Comparison of ENCODE assay signal across 17 cellular contexts in the genomic region with DNA sequence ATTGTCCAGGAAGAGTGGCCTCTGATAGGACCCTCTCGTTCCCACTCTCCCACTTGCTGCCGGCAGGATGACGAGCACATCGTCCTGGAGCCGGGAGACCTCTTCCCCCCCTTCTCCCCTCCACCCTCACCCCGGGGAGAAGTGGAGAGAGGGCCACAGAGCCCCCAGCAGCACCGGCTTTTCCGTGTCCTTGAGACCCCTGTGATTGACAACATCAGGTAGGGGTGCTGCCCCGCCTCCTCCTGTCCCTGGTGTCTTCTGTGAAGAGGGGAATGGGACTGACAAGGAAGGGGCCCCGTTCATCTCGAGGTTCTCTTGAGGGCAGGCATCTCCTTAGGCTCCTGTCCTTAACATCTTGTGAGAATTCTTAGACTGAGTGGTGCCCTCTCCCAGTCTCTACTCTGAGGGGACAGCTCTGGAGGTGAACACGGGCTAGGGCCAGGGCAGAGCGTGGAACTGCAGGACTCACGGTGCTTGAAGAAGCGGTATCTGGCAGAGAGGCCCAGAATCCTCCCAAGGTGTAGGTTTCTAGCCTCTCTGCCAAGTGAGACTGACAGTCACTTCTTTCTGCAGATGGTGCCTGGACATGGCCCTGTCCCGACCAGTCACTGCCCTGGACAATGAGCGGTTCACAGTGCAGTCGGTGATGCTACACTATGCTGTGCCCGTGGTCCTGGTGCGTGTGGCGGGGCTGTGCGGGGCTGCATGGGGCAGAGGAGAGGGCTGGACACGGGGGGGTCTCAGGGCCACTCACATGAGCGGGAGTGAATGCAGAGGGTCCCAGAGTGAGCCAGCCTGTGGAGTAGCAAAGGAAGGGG. TPM values are rescaled to one million over a fixed set of nuclear protein-coding genes. Genes with fewer than 3 reads are reported as not detected.
A peak's percentile ranks its signal among the peaks of the same experiment; 100 is the strongest.
DNase-seq lines count a peak whose midpoint lies in the region; ATAC-seq, FAIRE-seq and TF ChIP-seq lines count a peak whose summit lies in the region.
"Had no signal": no experiment of that assay in that cellular context is flagged by ENCODE, and none has a peak within 500 bp of the region (broad histone marks: within the 10 kb centered on the region; RNA-seq: fewer than 3 reads in every experiment).

No MANE protein-coding gene starts in this region.

- no peaks in the 10 kb centered on the region for H3K27me3 Mint-ChIP-seq in activated CD4-positive, alpha-beta T cell treated with anti-CD3 and anti-CD28 coated beads, Interleukin-2, amount 10 ng/mL, durations not matched to agents 7 days and 5 days
- H3K27me3 Mint-ChIP-seq in Caco-2 (ENCODE audit: insufficient read depth, unreplicated experiment): no peaks in the 10 kb centered on the region

- H2BK120ac ChIP-seq in H1 (replicated peaks; ENCODE audit: low read depth, low read length) (no peak overlapping the region), trophoblast cell (ENCODE audit: insufficient read depth, low read length, poor library complexity) (no peak overlapping the region)

- no peak for DNase-seq in activated CD4-positive, alpha-beta T cell treated with anti-CD3 and anti-CD28 coated beads, Interleukin-2, amount 10 ng/mL, durations not matched to agents 7 days and 5 days
- no peak for DNase-seq in activated CD4-positive, alpha-beta T cell treated with anti-CD3 and anti-CD28 coated beads, Interleukin-2, amount 50 U/mL, for 48 hours
- DNase-seq in Panc1 (ENCODE audit: low read depth, low spot score) (no peak), H1 (ENCODE audit: low read depth in 1 of 2, low spot score in 2 of 2) (no peak), psoas muscle (peak in 1 of 2 donors; percentile 46), Caco-2 (no peak), trophoblast cell (no peak)
- DNase-seq: activated CD8-positive, alpha-beta memory T cell treated with anti-CD3 and anti-CD28 coated beads, Interleukin-2, amount 50 U/mL, for 4 hours; esophagus squamous epithelium; glutamatergic neuron; HFFc6; SIG-M5; small intestine; stimulated activated CD4-positive, alpha-beta T cell treated with anti-CD3 and anti-CD28 coated beads, Interleukin-4, amount 100 ng/mL, for 4 hours; T1000 had no signal

- no peak for TF ChIP-seq EP300 in H1 (IDR thresholded peaks at IDR 0.05; ENCODE audit: borderline replicate concordance in 1 of 2, low read depth in 2 of 2, low read length in 2 of 2)

- H4K12ac ChIP-seq in trophoblast cell (ENCODE audit: low read depth, low read length): no peak overlapping the region

- H2AFZ ChIP-seq in H1 (ENCODE audit: low read length) (no peak overlapping the region), trophoblast cell (ENCODE audit: insufficient read depth, low read length, poor library complexity) (no peak overlapping the region)

- no peak overlapping the region for H3K14ac ChIP-seq in H1 (ENCODE audit: insufficient read length)
- no peak overlapping the region for H3K14ac ChIP-seq in trophoblast cell (ENCODE audit: low read length)

- ATAC-seq in Panc1: peak; percentile 36; the same call in 1 of the 2 replicates
- peak; percentile 11 to 78 (median 48) for ATAC-seq in psoas muscle
- ATAC-seq in HG03039 (IDR thresholded peaks at IDR 0.05; ENCODE audit: unreplicated experiment): no peak
- ATAC-seq: A549 had no signal

- no peak overlapping the region for H2BK15ac ChIP-seq in H1 (ENCODE audit: low read length)

- CTCF ChIA-PET in activated CD4-positive, alpha-beta T cell treated with anti-CD3 and anti-CD28 coated beads, Interleukin-2, amount 10 ng/mL, durations not matched to agents 7 days and 5 days (lab: Charles Lee): interaction anchor here (1.3 kb wide), 1 partner anchor 20 kb away, joined by 3 read pairs; no protein-coding TSS in a partner anchor
- CTCF ChIA-PET in Panc1 (lab: Charles Lee): no interaction called here
- CTCF ChIA-PET in H1 (lab: Charles Lee; ENCODE audit: partially characterized antibody): interaction anchor here (1.2 to 2.0 kb wide), 4 partner anchors 14 to 41 kb away, joined by 4 to 9 read pairs (median 6); no protein-coding TSS in a partner anchor
- CTCF ChIA-PET in Caco-2 (lab: Charles Lee): no interaction called here

- no peak overlapping the region for H3K56ac ChIP-seq in H1 (replicated peaks; ENCODE audit: insufficient read length, low read depth, low read length)

- 92% methylated on average over 17 of the region's 24 CpGs; no CpG with 5 or more reads in 1 of the 2 experiments for WGBS in H1 (ENCODE audit: extremely low coverage in 1 of 2, insufficient coverage in 1 of 2, insufficient read length in 1 of 2, insufficient replicate concordance in 2 of 2, low coverage in 1 of 2, low lambda C conversion rate in 2 of 2, missing lambda C conversion rate in 1 of 2), 2 experiments
- WGBS in psoas muscle, 3 donors: 72 to 87% (median 80%) methylated on average over 23 to 24 of the region's 24 CpGs
- WGBS in trophoblast cell (ENCODE audit: extremely low coverage, insufficient coverage, insufficient read length): no CpG with 5 or more reads among the region's 24 CpGs

- TF ChIP-seq CTCF in Panc1 (IDR thresholded peaks at IDR 0.05) (no peak), H1 (IDR thresholded peaks at IDR 0.05; ENCODE audit: control extremely low read depth in 1 of 3, insufficient read depth in 1 of 3, low read depth in 1 of 3, low read length in 3 of 3) (no peak), psoas muscle (IDR thresholded peaks at IDR 0.05) (no peak), Caco-2 (IDR thresholded peaks at IDR 0.05; ENCODE audit: insufficient read depth in 1 of 2, low read depth in 1 of 2, low read length in 1 of 2, severe bottlenecking in 1 of 2, unreplicated experiment in 1 of 2) (no peak)

- no peak for TF ChIP-seq RAD21 in H1 (IDR thresholded peaks at IDR 0.05 in 1 of 2, conservative IDR thresholded peaks at IDR 0.05 in 1 of 2; ENCODE audit: low read depth in 2 of 2, low read length in 2 of 2)

- no peaks in the 10 kb centered on the region for H3K79me2 ChIP-seq in H1 (ENCODE audit: control insufficient read depth in 1 of 2, insufficient read depth in 2 of 2, low read length in 2 of 2)
- no peaks in the 10 kb centered on the region for H3K79me2 ChIP-seq in trophoblast cell (ENCODE audit: control insufficient read depth, insufficient read depth, low read length, poor library complexity)

- H2BK20ac ChIP-seq in H1 (ENCODE audit: low read length): no peak overlapping the region

- no peaks in the 10 kb centered on the region for H3K27me3 ChIP-seq in Panc1 (ENCODE audit: control insufficient read depth, insufficient read depth, low read length)
- H3K27me3 ChIP-seq in H1 (replicated peaks in 1 of 4; ENCODE audit: control insufficient read depth in 3 of 4, extremely low read depth in 1 of 4, insufficient read depth in 3 of 4, low read length in 3 of 4): no peaks in the 10 kb centered on the region
- no peaks in the 10 kb centered on the region for H3K27me3 ChIP-seq in psoas muscle (ENCODE audit: insufficient read depth in 3 of 3, low read length in 2 of 3)
- no peaks in the 10 kb centered on the region for H3K27me3 ChIP-seq in Caco-2 (replicated peaks; ENCODE audit: control insufficient read depth, insufficient read depth, low read length)
- no peaks in the 10 kb centered on the region for H3K27me3 ChIP-seq in trophoblast cell (ENCODE audit: insufficient read depth, low read length)
- H3K27me3 ChIP-seq: esophagus squamous epithelium had no signal

- peak overlapping the region; percentile 96 for H3K27ac Mint-ChIP-seq in activated CD4-positive, alpha-beta T cell treated with anti-CD3 and anti-CD28 coated beads, Interleukin-2, amount 10 ng/mL, durations not matched to agents 7 days and 5 days
- no peak overlapping the region for H3K27ac Mint-ChIP-seq in Caco-2 (ENCODE audit: unreplicated experiment)
- H3K27ac Mint-ChIP-seq: HFFc6 had no signal

- no peak for FAIRE-seq in H1 (lab: Jason Lieb, UNC)
- FAIRE-seq: A549, small intestine had no signal

- H2AK5ac ChIP-seq in H1 (ENCODE audit: low read depth, low read length) (no peak overlapping the region), trophoblast cell (ENCODE audit: low read length) (no peak overlapping the region)

- no peak overlapping the region; a peak in 1 of 7 replicates for H3K9ac ChIP-seq in H1 (replicated peaks in 1 of 4; ENCODE audit: extremely low read depth in 1 of 4, low read depth in 3 of 4, low read length in 3 of 4)
- no peak overlapping the region for H3K9ac ChIP-seq in trophoblast cell (ENCODE audit: low read length)

- TF ChIP-seq POLR2A in H1 (IDR thresholded peaks at IDR 0.05; ENCODE audit: control extremely low read depth in 1 of 2, low read depth in 2 of 2, low read length in 2 of 2): no peak

- H4K20me1 ChIP-seq in H1 (replicated peaks in 1 of 2; ENCODE audit: control insufficient read depth in 1 of 2, insufficient read depth in 2 of 2, low read length in 2 of 2): peaks cover 0 to 11% of the 10 kb centered on the region in 2 experiments

- H3K4me1 ChIP-seq in Panc1 (ENCODE audit: control insufficient read depth, insufficient read depth, low read length): no peaks in the 10 kb centered on the region
- H3K4me1 ChIP-seq in H1 (replicated peaks in 1 of 4; ENCODE audit: control insufficient read depth in 3 of 4, insufficient read depth in 4 of 4, low read length in 3 of 4): no peaks in the 10 kb centered on the region; a peak in 1 of 7 replicates
- peaks cover 70% of the 10 kb centered on the region for H3K4me1 ChIP-seq in psoas muscle
- no peaks in the 10 kb centered on the region for H3K4me1 ChIP-seq in Caco-2
- no peaks in the 10 kb centered on the region for H3K4me1 ChIP-seq in trophoblast cell (ENCODE audit: control insufficient read depth in 1 of 2, insufficient read depth in 2 of 2, low read length in 2 of 2)
- H3K4me1 ChIP-seq: A549 had no signal

- H4K91ac ChIP-seq in H1 (replicated peaks; ENCODE audit: insufficient read length, low read length) (no peak overlapping the region), trophoblast cell (ENCODE audit: low read depth, low read length) (no peak overlapping the region)

- H2BK5ac ChIP-seq in H1 (ENCODE audit: low read depth, low read length) (no peak overlapping the region; the same call in 1 of the 2 replicates), trophoblast cell (ENCODE audit: low read depth, low read length, poor library complexity) (no peak overlapping the region)

- no peak overlapping the region for H3K23ac ChIP-seq in H1 (ENCODE audit: insufficient read length)
- H3K23ac ChIP-seq in trophoblast cell (ENCODE audit: low read length): no peak overlapping the region

- no peaks in the 10 kb centered on the region for H3K9me3 Mint-ChIP-seq in activated CD4-positive, alpha-beta T cell treated with anti-CD3 and anti-CD28 coated beads, Interleukin-2, amount 10 ng/mL, durations not matched to agents 7 days and 5 days
- H3K9me3 Mint-ChIP-seq in Caco-2 (ENCODE audit: unreplicated experiment): no peaks in the 10 kb centered on the region
- H3K9me3 Mint-ChIP-seq: HFFc6 had no signal

- H2BK12ac ChIP-seq in H1 (ENCODE audit: low read depth, low read length) (no peak overlapping the region), trophoblast cell (ENCODE audit: low read length) (no peak overlapping the region)

- no peak overlapping the region for H3K4me3 Mint-ChIP-seq in activated CD4-positive, alpha-beta T cell treated with anti-CD3 and anti-CD28 coated beads, Interleukin-2, amount 10 ng/mL, durations not matched to agents 7 days and 5 days
- H3K4me3 Mint-ChIP-seq in Caco-2 (ENCODE audit: unreplicated experiment): no peak overlapping the region
- H3K4me3 Mint-ChIP-seq: HFFc6 had no signal

- H3K4me2 ChIP-seq in H1 (ENCODE audit: insufficient read depth in 1 of 2, low read depth in 2 of 2, low read length in 2 of 2) (no peak overlapping the region), trophoblast cell (ENCODE audit: low read length) (no peak overlapping the region)
- H3K4me2 ChIP-seq: A549 had no signal

- H3K18ac ChIP-seq in H1 (ENCODE audit: extremely low read depth, low read length) (no peak overlapping the region), trophoblast cell (ENCODE audit: low read length) (no peak overlapping the region)

- no TSS peak for BruUV-seq in Panc1 (replicated peaks; lab: Mats Ljungman, UMichigan)
- no TSS peak for BruUV-seq in Caco-2 (replicated peaks; lab: Mats Ljungman, UMichigan)

- H3K9me3 ChIP-seq in Panc1 (ENCODE audit: control insufficient read depth, insufficient read depth, low read depth, low read length): no peaks in the 10 kb centered on the region
- H3K9me3 ChIP-seq in H1 (ENCODE audit: insufficient read depth in 2 of 2, low read depth in 1 of 2, low read length in 1 of 2): no peaks in the 10 kb centered on the region
- no peaks in the 10 kb centered on the region for H3K9me3 ChIP-seq in psoas muscle
- no peaks in the 10 kb centered on the region for H3K9me3 ChIP-seq in Caco-2
- peaks cover 1% of the 10 kb centered on the region for H3K9me3 ChIP-seq in trophoblast cell (ENCODE audit: insufficient read depth, low read depth, low read length)
- H3K9me3 ChIP-seq: A549, esophagus squamous epithelium had no signal

- H4K8ac ChIP-seq in H1 (ENCODE audit: extremely low read depth, insufficient read depth, low read length) (peak overlapping the region; percentile 22; the same call in 1 of the 2 replicates), trophoblast cell (ENCODE audit: low read depth, low read length) (no peak overlapping the region)

- H3K36me3 ChIP-seq in Panc1 (ENCODE audit: control insufficient read depth, insufficient read depth, low read length) (no peaks in the 10 kb centered on the region), H1 (ENCODE audit: control insufficient read depth in 2 of 4, insufficient read depth in 4 of 4, low read length in 3 of 4) (peaks cover 0 to 6% (median 4%) of the 10 kb centered on the region in 4 experiments; a peak in 3 of 8 replicates), psoas muscle (ENCODE audit: insufficient read depth in 1 of 2, low read depth in 1 of 2) (peaks cover 0 to 30% of the 10 kb centered on the region in 2 donors), Caco-2 (ENCODE audit: control insufficient read depth, insufficient read depth, low read length) (peaks cover 3% of the 10 kb centered on the region), trophoblast cell (ENCODE audit: control insufficient read depth in 1 of 2, insufficient read depth in 2 of 2, low read length in 2 of 2) (peaks cover 33 to 52% of the 10 kb centered on the region in 2 experiments)

- H3K27ac ChIP-seq in Panc1 (ENCODE audit: low read length): no peak overlapping the region
- no peak overlapping the region for H3K27ac ChIP-seq in H1 (ENCODE audit: low read depth, low read length)
- peak overlapping the region; percentile 76 for H3K27ac ChIP-seq in psoas muscle
- no peak overlapping the region for H3K27ac ChIP-seq in trophoblast cell (ENCODE audit: low read depth, low read length)
- H3K27ac ChIP-seq: A549 had no signal

- intact Hi-C loops in Panc1 (cut with micrococcal nuclease; ENCODE audit: unreplicated experiment) (no loop called here), psoas muscle (cut with DNase I) (no loop called here), Caco-2 (cut with micrococcal nuclease; ENCODE audit: unreplicated experiment) (no loop called here)

- POLR2A ChIA-PET in activated CD4-positive, alpha-beta T cell treated with anti-CD3 and anti-CD28 coated beads, Interleukin-2, amount 10 ng/mL, durations not matched to agents 7 days and 5 days (lab: Charles Lee): no interaction called here
- POLR2A ChIA-PET in Panc1 (lab: Charles Lee): interaction anchor here (0.7 kb wide), 1 partner anchor 34 kb away, joined by 7 read pairs; no protein-coding TSS in a partner anchor
- POLR2A ChIA-PET in H1 (lab: Charles Lee; ENCODE audit: partially characterized antibody): interaction anchor here (1.3 kb wide), 1 partner anchor 10 kb away, joined by 4 read pairs; no protein-coding TSS in a partner anchor
- POLR2A ChIA-PET in Caco-2 (lab: Charles Lee): no interaction called here

- in situ Hi-C loops in Panc1 (cut with HindIII; ENCODE audit: low pct_unique_long_range_greater_than_20kb, low sequenced_read_pairs): no loop called here

- H3K4me3 ChIP-seq in Panc1 (ENCODE audit: low read depth in 2 of 2, low read length in 2 of 2) (no peak overlapping the region), H1 (ENCODE audit: extremely low read depth in 1 of 4, insufficient read depth in 2 of 4, low read depth in 3 of 4, low read length in 4 of 4) (no peak overlapping the region), psoas muscle (no peak overlapping the region), Caco-2 (ENCODE audit: low read depth, low read length) (no peak overlapping the region), trophoblast cell (ENCODE audit: low read depth, low read length) (no peak overlapping the region)
- H3K4me3 ChIP-seq: A549, esophagus squamous epithelium had no signal

- H3K79me1 ChIP-seq in H1 (ENCODE audit: low read depth, low read length): no peaks in the 10 kb centered on the region; the same call in 1 of the 2 replicates
- H3K79me1 ChIP-seq in trophoblast cell (ENCODE audit: low read length): no peaks in the 10 kb centered on the region

- H3K4me1 Mint-ChIP-seq in activated CD4-positive, alpha-beta T cell treated with anti-CD3 and anti-CD28 coated beads, Interleukin-2, amount 10 ng/mL, durations not matched to agents 7 days and 5 days: peaks cover 24% of the 10 kb centered on the region
- H3K4me1 Mint-ChIP-seq in Caco-2 (ENCODE audit: low read depth, unreplicated experiment): peaks cover 7% of the 10 kb centered on the region

- no peaks in the 10 kb centered on the region for H3K23me2 ChIP-seq in H1 (ENCODE audit: low read depth, low read length)

- H3K4ac ChIP-seq in H1 (replicated peaks; ENCODE audit: insufficient read length, low read depth, low read length) (no peak overlapping the region), trophoblast cell (ENCODE audit: low read depth, low read length) (no peak overlapping the region)

- peaks cover 10% of the 10 kb centered on the region for H3K36me3 Mint-ChIP-seq in activated CD4-positive, alpha-beta T cell treated with anti-CD3 and anti-CD28 coated beads, Interleukin-2, amount 10 ng/mL, durations not matched to agents 7 days and 5 days (ENCODE audit: low read depth)
- H3K36me3 Mint-ChIP-seq in Caco-2 (ENCODE audit: insufficient read depth, unreplicated experiment): peaks cover 10% of the 10 kb centered on the region

- H4K5ac ChIP-seq in H1 (ENCODE audit: insufficient read length, low read depth, low read length): no peak overlapping the region

RNA-seq across cellular contexts. Expression of a gene that starts 26.4 kb away (rescaled TPM):
- total RNA-seq in activated CD4-positive, alpha-beta T cell treated with anti-CD3 and anti-CD28 coated beads, Interleukin-2, amount 10 ng/mL, durations not matched to agents 7 days and 5 days: 1 to 10 TPM in 1 of 2 experiments, under 1 TPM in 1; 0.47 to 1.1 TPM
- total RNA-seq in Panc1 (2021; ENCODE audit: unreplicated experiment) (40.0 TPM), psoas muscle (10 to 100 TPM; 26.3 to 33.5 (median 28.3) TPM), Caco-2 (2022) (41.8 and 48.9 TPM in 2 replicates)
- 20.3 TPM for polyA plus RNA-seq in Panc1 (2012; ENCODE audit: insufficient read length)
- total RNA-seq in H1 (2021; fragmentation: NEBNext Ultra II Directional; extraction: Animal tissue kit (Norgen Biotek cat#: 25700)): 28.9 and 32.3 TPM in 2 replicates
- polyA plus RNA-seq in H1 (2011; rRNA removed) (6.7 and 10.6 TPM in 2 replicates), psoas muscle (10 to 100 TPM in 1 of 3 donors, 1 to 10 TPM in 2; 8.2 to 11.0 (median 8.9) TPM)
- 6.0 TPM for polyA plus RNA-seq in H1 (2011; cell fraction: cytosol; rRNA removed)
- polyA plus RNA-seq in H1 (2011; cell fraction: nucleus; rRNA removed): 36.0 TPM
- 10.0 to 15.3 TPM (median 14.4 TPM) in 4 replicates for polyA plus RNA-seq in H1 (2012, experiment 1 of 2)
- 12.7 TPM for polyA plus RNA-seq in H1 (2012, experiment 2 of 2)
- 8.6 TPM for polyA plus RNA-seq in H1 (2013, experiment 1 of 2)
- polyA plus RNA-seq in H1 (2013, experiment 2 of 2): 8.0 TPM
- 9.0 and 13.9 TPM in 2 replicates for polyA minus RNA-seq in H1 (2011; rRNA and poly(A)+ RNA removed)
- polyA minus RNA-seq in H1 (2011; cell fraction: cytosol; rRNA and poly(A)+ RNA removed): 8.7 TPM
- 19.4 TPM for polyA minus RNA-seq in H1 (2011; cell fraction: nucleus; rRNA and poly(A)+ RNA removed)
- polyA plus RNA-seq in trophoblast cell (2013): 5.6 and 5.7 TPM in 2 replicates

RNA-seq across cellular contexts. Expression of a gene that starts 27.4 kb away (rescaled TPM):
- 10 to 100 TPM; 48.8 to 59.2 TPM for total RNA-seq in activated CD4-positive, alpha-beta T cell treated with anti-CD3 and anti-CD28 coated beads, Interleukin-2, amount 10 ng/mL, durations not matched to agents 7 days and 5 days
- total RNA-seq in Panc1 (2021; ENCODE audit: unreplicated experiment) (78.7 TPM), psoas muscle (1 to 10 TPM; 5.7 to 9.7 (median 8.2) TPM), Caco-2 (2022) (71.3 and 74.5 TPM in 2 replicates)
- 50.8 TPM for polyA plus RNA-seq in Panc1 (2012; ENCODE audit: insufficient read length)
- total RNA-seq in H1 (2021; fragmentation: NEBNext Ultra II Directional; extraction: Animal tissue kit (Norgen Biotek cat#: 25700)): 43.6 and 44.8 TPM in 2 replicates
- polyA plus RNA-seq in H1 (2011; rRNA removed) (60.3 and 68.1 TPM in 2 replicates), psoas muscle (10 to 100 TPM; 10.1 to 14.9 (median 11.3) TPM)
- 52.7 TPM for polyA plus RNA-seq in H1 (2011; cell fraction: cytosol; rRNA removed)
- polyA plus RNA-seq in H1 (2011; cell fraction: nucleus; rRNA removed): 106 TPM
- 41.4 to 67.2 TPM (median 56.3 TPM) in 4 replicates for polyA plus RNA-seq in H1 (2012, experiment 1 of 2)
- polyA plus RNA-seq in H1 (2012, experiment 2 of 2): 63.3 TPM
- 32.9 TPM for polyA plus RNA-seq in H1 (2013, experiment 1 of 2)
- polyA plus RNA-seq in H1 (2013, experiment 2 of 2): 29.0 TPM
- polyA minus RNA-seq in H1 (2011; rRNA and poly(A)+ RNA removed): 35.2 and 45.8 TPM in 2 replicates
- 14.6 TPM for polyA minus RNA-seq in H1 (2011; cell fraction: cytosol; rRNA and poly(A)+ RNA removed)
- polyA minus RNA-seq in H1 (2011; cell fraction: nucleus; rRNA and poly(A)+ RNA removed): 18.1 TPM
- polyA plus RNA-seq in trophoblast cell (2013): 10.4 and 11.3 TPM in 2 replicates

RNA-seq across cellular contexts. Expression of a gene that starts 32.5 kb away (rescaled TPM):
- 10 to 100 TPM; 80.3 to 82.1 TPM for total RNA-seq in activated CD4-positive, alpha-beta T cell treated with anti-CD3 and anti-CD28 coated beads, Interleukin-2, amount 10 ng/mL, durations not matched to agents 7 days and 5 days
- total RNA-seq in Panc1 (2021; ENCODE audit: unreplicated experiment): 129 TPM
- 156 TPM for polyA plus RNA-seq in Panc1 (2012; ENCODE audit: insufficient read length)
- 54.8 and 64.3 TPM in 2 replicates for total RNA-seq in H1 (2021; fragmentation: NEBNext Ultra II Directional; extraction: Animal tissue kit (Norgen Biotek cat#: 25700))
- polyA plus RNA-seq in H1 (2011; rRNA removed): 69.9 and 147 TPM in 2 replicates
- 40.8 TPM for polyA plus RNA-seq in H1 (2011; cell fraction: cytosol; rRNA removed)
- 381 TPM for polyA plus RNA-seq in H1 (2011; cell fraction: nucleus; rRNA removed)
- polyA plus RNA-seq in H1 (2012, experiment 1 of 2): 65.6 to 77.5 TPM (median 73.0 TPM) in 4 replicates
- 62.7 TPM for polyA plus RNA-seq in H1 (2012, experiment 2 of 2)
- 65.9 TPM for polyA plus RNA-seq in H1 (2013, experiment 1 of 2)
- 65.6 TPM for polyA plus RNA-seq in H1 (2013, experiment 2 of 2)
- 42.3 and 63.6 TPM in 2 replicates for polyA minus RNA-seq in H1 (2011; rRNA and poly(A)+ RNA removed)
- 61.0 TPM for polyA minus RNA-seq in H1 (2011; cell fraction: cytosol; rRNA and poly(A)+ RNA removed)
- 89.8 TPM for polyA minus RNA-seq in H1 (2011; cell fraction: nucleus; rRNA and poly(A)+ RNA removed)
- 10 to 100 TPM; 43.4 to 64.3 (median 49.6) TPM for total RNA-seq in psoas muscle
- polyA plus RNA-seq in psoas muscle: 10 to 100 TPM; 18.7 to 48.5 (median 29.6) TPM
- total RNA-seq in Caco-2 (2022): 109 and 115 TPM in 2 replicates
- 64.9 and 65.9 TPM in 2 replicates for polyA plus RNA-seq in trophoblast cell (2013)

RNA-seq across cellular contexts. Expression of a gene that starts 36.6 kb away (rescaled TPM):
- 10 to 100 TPM; 17.8 to 24.2 TPM for total RNA-seq in activated CD4-positive, alpha-beta T cell treated with anti-CD3 and anti-CD28 coated beads, Interleukin-2, amount 10 ng/mL, durations not matched to agents 7 days and 5 days
- total RNA-seq in Panc1 (2021; ENCODE audit: unreplicated experiment) (201 TPM), psoas muscle (1 to 10 TPM; 1.4 to 3.3 (median 1.5) TPM), Caco-2 (2022) (165 and 179 TPM in 2 replicates)
- 233 TPM for polyA plus RNA-seq in Panc1 (2012; ENCODE audit: insufficient read length)
- total RNA-seq in H1 (2021; fragmentation: NEBNext Ultra II Directional; extraction: Animal tissue kit (Norgen Biotek cat#: 25700)): 64.5 and 66.6 TPM in 2 replicates
- polyA plus RNA-seq in H1 (2011; rRNA removed) (77.1 and 126 TPM in 2 replicates), psoas muscle (1 to 10 TPM; 1.4 to 1.9 (median 1.4) TPM)
- polyA plus RNA-seq in H1 (2011; cell fraction: cytosol; rRNA removed): 90.7 TPM
- 171 TPM for polyA plus RNA-seq in H1 (2011; cell fraction: nucleus; rRNA removed)
- 38.9 to 72.3 TPM (median 69.7 TPM) in 4 replicates for polyA plus RNA-seq in H1 (2012, experiment 1 of 2)
- polyA plus RNA-seq in H1 (2012, experiment 2 of 2): 58.3 TPM
- 47.7 TPM for polyA plus RNA-seq in H1 (2013, experiment 1 of 2)
- 43.3 TPM for polyA plus RNA-seq in H1 (2013, experiment 2 of 2)
- 22.8 and 39.6 TPM in 2 replicates for polyA minus RNA-seq in H1 (2011; rRNA and poly(A)+ RNA removed)
- polyA minus RNA-seq in H1 (2011; cell fraction: cytosol; rRNA and poly(A)+ RNA removed): 33.2 TPM
- polyA minus RNA-seq in H1 (2011; cell fraction: nucleus; rRNA and poly(A)+ RNA removed): 44.7 TPM
- 25.4 and 29.0 TPM in 2 replicates for polyA plus RNA-seq in trophoblast cell (2013)

Comparison
In these comparisons a context has a peak if more than half of its experiments do, and no peak if none do; other contexts are left out.
1. RNA of a gene that starts 26.4 kb away (total RNA-seq): 41.8 to 48.9 TPM in Caco-2, 40.0 TPM in Panc1 (single experiment), 28.9 to 32.3 TPM in H1 and 26.3 to 33.5 TPM in psoas muscle; 0.47 to 1.1 TPM in activated CD4-positive, alpha-beta T cell treated with anti-CD3 and anti-CD28 coated beads, Interleukin-2, amount 10 ng/mL, durations not matched to agents 7 days and 5 days; every median in the first group is over 10 times any median in the second.
2. CTCF ChIA-PET loops: an anchor here in activated CD4-positive, alpha-beta T cell treated with anti-CD3 and anti-CD28 coated beads, Interleukin-2, amount 10 ng/mL, durations not matched to agents 7 days and 5 days (1.3 kb wide) and H1 (1.2 to 2.0 kb wide); none called in Panc1 and Caco-2.
3. POLR2A ChIA-PET loops: an anchor here in Panc1 (0.7 kb wide) and H1 (1.3 kb wide); none called in activated CD4-positive, alpha-beta T cell treated with anti-CD3 and anti-CD28 coated beads, Interleukin-2, amount 10 ng/mL, durations not matched to agents 7 days and 5 days and Caco-2.